In genomic region chr17:75010683-75011406, GRCh38 we compare ENCODE assay signal across 1 cellular context.
TF ChIP-seq lines count a peak whose summit lies in the region.

No MANE protein-coding gene starts in this region.

TF ChIP-seq in HepG2, 621 proteins besides CTCF, POLR2A, EP300 and RAD21 (continues in another document):
- TF ChIP-seq ZNF354B (CRISPR knock-in tag; IDR thresholded peaks at IDR 0.05) = 0 out of 2 replicates have a peak, but pooled peaks have one; percentile 48
- no peak for TF ChIP-seq REXO4 (CRISPR knock-in tag; IDR thresholded peaks at IDR 0.05; ENCODE audit: borderline replicate concordance)
- TF ChIP-seq SP5 (CRISPR knock-in tag; IDR thresholded peaks at IDR 0.05; ENCODE audit: borderline replicate concordance, low read depth) = no peak
- no peak for TF ChIP-seq ZNF772 (CRISPR knock-in tag; IDR thresholded peaks at IDR 0.05)
- no peak for TF ChIP-seq ZNF570 (CRISPR knock-in tag; IDR thresholded peaks at IDR 0.05; ENCODE audit: borderline replicate concordance)
- TF ChIP-seq, protein P1, sequence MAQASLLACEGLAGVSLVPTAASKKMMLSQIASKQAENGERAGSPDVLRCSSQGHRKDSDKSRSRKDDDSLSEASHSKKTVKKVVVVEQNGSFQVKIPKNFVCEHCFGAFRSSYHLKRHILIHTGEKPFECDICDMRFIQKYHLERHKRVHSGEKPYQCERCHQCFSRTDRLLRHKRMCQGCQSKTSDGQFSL (CRISPR knock-in tag; IDR thresholded peaks at IDR 0.05) = no peak
- no peak for TF ChIP-seq ZNF597 (CRISPR knock-in tag; IDR thresholded peaks at IDR 0.05)
- TF ChIP-seq TFE3 (CRISPR knock-in tag; IDR thresholded peaks at IDR 0.05) = no peak
- no peak for TF ChIP-seq CCDC6 (CRISPR knock-in tag; IDR thresholded peaks at IDR 0.05)
- TF ChIP-seq ZNF44 (CRISPR knock-in tag; IDR thresholded peaks at IDR 0.05) = no peak
- TF ChIP-seq CSRNP1 (CRISPR knock-in tag; IDR thresholded peaks at IDR 0.05) = 0 out of 2 replicates have a peak, but pooled peaks have one; percentile 31
- TF ChIP-seq KLF15 (CRISPR knock-in tag; IDR thresholded peaks at IDR 0.05; ENCODE audit: borderline replicate concordance) = no peak
- TF ChIP-seq ZNF605 (CRISPR knock-in tag; IDR thresholded peaks at IDR 0.05) = 0 out of 2 replicates have a peak, but pooled peaks have one; percentile 31
- TF ChIP-seq PAX8 (CRISPR knock-in tag; IDR thresholded peaks at IDR 0.05; ENCODE audit: borderline replicate concordance) = no peak
- TF ChIP-seq ZBTB42 (CRISPR knock-in tag; IDR thresholded peaks at IDR 0.05) = no peak
- TF ChIP-seq KDM6A (CRISPR knock-in tag; IDR thresholded peaks at IDR 0.05; ENCODE audit: low read depth) = no peak
- TF ChIP-seq, protein P2, sequence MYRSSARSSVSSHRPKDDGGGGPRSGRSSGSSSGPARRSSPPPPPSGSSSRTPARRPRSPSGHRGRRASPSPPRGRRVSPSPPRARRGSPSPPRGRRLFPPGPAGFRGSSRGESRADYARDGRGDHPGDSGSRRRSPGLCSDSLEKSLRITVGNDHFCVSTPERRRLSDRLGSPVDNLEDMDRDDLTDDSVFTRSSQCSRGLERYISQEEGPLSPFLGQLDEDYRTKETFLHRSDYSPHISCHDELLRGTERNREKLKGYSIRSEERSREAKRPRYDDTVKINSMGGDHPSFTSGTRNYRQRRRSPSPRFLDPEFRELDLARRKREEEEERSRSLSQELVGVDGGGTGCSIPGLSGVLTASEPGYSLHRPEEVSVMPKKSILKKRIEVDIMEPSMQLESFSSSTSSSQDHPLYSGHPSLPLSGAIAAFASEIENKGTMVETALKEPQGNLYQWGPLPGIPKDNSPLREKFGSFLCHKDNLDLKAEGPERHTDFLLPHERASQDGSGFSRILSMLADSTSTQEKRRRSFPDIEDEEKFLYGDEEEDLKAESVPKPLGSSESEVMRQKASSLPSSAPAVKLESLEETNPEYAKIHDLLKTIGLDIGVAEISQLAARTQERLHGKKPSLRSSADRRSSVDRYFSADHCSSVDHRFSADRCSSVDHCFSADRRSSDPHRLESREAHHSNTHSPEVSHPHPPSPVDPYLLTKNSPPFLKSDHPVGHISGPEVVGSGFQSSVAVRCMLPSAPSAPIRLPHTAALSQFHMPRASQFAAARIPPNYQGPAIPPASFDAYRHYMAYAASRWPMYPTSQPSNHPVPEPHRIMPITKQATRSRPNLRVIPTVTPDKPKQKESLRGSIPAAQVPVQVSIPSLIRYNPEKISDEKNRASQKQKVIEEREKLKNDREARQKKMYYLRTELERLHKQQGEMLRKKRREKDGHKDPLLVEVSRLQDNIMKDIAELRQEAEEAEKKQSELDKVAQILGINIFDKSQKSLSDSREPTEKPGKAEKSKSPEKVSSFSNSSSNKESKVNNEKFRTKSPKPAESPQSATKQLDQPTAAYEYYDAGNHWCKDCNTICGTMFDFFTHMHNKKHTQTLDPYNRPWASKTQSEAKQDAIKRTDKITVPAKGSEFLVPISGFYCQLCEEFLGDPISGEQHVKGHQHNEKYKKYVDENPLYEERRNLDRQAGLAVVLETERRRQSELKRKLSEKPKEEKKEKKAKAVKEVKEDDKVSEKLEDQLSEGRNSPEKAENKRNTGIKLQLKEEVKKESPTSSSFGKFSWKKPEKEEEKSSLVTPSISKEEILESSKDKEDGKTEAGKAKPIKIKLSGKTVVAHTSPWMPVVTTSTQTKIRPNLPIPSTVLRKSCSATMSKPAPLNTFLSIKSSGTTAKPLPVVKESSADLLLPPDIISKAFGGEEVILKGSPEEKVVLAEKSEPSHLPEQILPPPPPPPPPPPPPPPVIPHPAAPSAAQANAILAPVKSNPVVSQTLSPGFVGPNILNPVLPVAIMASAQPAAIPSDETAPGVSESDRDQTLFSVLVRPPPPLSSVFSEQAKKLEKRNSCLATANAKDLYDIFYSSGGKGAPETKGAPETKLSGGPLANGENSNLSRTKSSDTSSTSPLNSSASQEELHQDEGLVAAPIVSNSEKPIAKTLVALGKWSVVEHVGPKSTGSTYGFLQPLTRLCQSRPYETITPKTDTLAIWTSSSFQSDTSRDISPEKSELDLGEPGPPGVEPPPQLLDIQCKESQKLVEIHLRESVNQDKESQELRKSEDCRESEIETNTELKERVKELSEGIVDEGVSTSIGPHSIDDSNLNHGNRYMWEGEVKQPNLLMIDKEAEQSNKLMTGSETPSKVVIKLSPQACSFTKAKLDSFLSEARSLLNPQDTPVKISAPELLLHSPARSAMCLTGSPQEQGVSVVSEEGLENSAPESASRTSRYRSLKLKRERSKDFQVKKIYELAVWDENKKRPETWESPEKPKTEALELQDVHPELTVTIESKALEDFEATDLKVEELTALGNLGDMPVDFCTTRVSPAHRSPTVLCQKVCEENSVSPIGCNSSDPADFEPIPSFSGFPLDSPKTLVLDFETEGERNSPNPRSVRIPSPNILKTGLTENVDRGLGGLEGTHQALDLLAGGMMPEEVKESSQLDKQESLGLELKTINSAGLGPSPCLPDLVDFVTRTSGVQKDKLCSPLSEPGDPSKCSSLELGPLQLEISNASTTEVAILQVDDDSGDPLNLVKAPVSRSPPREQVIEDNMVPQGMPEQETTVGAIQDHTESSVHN (CRISPR knock-in tag; IDR thresholded peaks at IDR 0.05) = 0 out of 2 replicates have a peak, but pooled peaks have one; percentile 25
- TF ChIP-seq MEF2D (CRISPR knock-in tag; IDR thresholded peaks at IDR 0.05) = no peak
- TF ChIP-seq ZC3H13 (CRISPR knock-in tag; IDR thresholded peaks at IDR 0.05) = no peak
- no peak for TF ChIP-seq ZNF230 (CRISPR knock-in tag; IDR thresholded peaks at IDR 0.05)
- TF ChIP-seq, protein P3, sequence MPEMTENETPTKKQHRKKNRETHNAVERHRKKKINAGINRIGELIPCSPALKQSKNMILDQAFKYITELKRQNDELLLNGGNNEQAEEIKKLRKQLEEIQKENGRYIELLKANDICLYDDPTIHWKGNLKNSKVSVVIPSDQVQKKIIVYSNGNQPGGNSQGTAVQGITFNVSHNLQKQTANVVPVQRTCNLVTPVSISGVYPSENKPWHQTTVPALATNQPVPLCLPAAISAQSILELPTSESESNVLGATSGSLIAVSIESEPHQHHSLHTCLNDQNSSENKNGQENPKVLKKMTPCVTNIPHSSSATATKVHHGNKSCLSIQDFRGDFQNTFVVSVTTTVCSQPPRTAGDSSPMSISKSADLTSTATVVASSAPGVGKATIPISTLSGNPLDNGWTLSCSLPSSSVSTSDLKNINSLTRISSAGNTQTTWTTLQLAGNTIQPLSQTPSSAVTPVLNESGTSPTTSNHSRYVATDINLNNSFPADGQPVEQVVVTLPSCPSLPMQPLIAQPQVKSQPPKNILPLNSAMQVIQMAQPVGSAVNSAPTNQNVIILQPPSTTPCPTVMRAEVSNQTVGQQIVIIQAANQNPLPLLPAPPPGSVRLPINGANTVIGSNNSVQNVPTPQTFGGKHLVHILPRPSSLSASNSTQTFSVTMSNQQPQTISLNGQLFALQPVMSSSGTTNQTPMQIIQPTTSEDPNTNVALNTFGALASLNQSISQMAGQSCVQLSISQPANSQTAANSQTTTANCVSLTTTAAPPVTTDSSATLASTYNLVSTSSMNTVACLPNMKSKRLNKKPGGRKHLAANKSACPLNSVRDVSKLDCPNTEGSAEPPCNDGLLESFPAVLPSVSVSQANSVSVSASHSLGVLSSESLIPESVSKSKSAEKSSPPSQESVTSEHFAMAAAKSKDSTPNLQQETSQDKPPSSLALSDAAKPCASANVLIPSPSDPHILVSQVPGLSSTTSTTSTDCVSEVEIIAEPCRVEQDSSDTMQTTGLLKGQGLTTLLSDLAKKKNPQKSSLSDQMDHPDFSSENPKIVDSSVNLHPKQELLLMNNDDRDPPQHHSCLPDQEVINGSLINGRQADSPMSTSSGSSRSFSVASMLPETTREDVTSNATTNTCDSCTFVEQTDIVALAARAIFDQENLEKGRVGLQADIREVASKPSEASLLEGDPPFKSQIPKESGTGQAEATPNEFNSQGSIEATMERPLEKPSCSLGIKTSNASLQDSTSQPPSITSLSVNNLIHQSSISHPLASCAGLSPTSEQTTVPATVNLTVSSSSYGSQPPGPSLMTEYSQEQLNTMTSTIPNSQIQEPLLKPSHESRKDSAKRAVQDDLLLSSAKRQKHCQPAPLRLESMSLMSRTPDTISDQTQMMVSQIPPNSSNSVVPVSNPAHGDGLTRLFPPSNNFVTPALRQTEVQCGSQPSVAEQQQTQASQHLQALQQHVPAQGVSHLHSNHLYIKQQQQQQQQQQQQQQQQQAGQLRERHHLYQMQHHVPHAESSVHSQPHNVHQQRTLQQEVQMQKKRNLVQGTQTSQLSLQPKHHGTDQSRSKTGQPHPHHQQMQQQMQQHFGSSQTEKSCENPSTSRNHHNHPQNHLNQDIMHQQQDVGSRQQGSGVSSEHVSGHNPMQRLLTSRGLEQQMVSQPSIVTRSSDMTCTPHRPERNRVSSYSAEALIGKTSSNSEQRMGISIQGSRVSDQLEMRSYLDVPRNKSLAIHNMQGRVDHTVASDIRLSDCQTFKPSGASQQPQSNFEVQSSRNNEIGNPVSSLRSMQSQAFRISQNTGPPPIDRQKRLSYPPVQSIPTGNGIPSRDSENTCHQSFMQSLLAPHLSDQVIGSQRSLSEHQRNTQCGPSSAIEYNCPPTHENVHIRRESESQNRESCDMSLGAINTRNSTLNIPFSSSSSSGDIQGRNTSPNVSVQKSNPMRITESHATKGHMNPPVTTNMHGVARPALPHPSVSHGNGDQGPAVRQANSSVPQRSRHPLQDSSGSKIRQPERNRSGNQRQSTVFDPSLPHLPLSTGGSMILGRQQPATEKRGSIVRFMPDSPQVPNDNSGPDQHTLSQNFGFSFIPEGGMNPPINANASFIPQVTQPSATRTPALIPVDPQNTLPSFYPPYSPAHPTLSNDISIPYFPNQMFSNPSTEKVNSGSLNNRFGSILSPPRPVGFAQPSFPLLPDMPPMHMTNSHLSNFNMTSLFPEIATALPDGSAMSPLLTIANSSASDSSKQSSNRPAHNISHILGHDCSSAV (CRISPR knock-in tag; IDR thresholded peaks at IDR 0.05; ENCODE audit: borderline replicate concordance) = no peak
- TF ChIP-seq PPARG (CRISPR knock-in tag; conservative IDR thresholded peaks at IDR 0.05) = no peak
- no peak for TF ChIP-seq ZNF609 (CRISPR knock-in tag; IDR thresholded peaks at IDR 0.05; ENCODE audit: borderline replicate concordance)
- TF ChIP-seq MYNN (CRISPR knock-in tag; IDR thresholded peaks at IDR 0.05; ENCODE audit: low read depth) = no peak
